Comparison of ENCODE assay signal across 8 cellular contexts in the genomic region with DNA sequence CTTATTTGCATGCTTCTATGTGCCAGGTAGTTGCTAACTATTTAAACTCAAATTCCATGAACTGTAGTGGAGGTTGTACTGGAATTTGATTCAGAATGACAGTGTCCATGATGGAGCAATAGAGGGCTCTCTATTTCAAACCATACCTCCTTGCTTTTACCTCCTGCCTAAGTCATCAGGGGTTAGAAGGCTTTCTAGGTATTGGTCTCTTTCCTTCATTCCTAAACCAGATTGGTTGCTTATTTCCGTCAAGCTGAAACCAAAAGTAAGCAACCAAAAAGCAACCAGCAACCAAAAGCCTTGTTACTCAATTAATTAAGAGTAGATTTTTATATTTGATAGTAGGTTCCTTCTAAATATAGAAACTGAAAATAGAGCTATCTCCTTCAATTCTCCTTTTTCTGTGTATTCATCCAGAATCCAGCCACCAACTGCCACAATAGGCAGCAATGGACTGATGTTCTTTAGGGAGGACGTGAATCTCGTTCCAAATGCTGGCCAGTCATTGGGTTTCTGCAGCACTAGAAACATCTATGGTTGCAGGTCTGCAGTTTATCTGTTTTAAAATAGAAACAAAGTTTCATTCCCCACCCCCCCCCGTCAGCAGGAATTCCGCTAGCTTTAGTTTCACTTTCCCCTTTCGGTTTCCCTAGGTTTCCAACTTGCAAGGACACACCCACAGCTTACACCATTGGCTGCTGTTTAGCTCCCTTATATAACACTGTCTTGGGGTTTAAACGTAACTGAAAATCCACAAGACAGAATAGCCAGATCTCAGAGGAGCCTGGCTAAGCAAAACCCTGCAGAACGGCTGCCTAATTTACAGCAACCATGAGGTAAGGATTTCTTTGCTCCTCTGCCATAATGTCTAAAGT. TPM values are rescaled to one million over a fixed set of nuclear protein-coding genes. Genes with fewer than 3 reads are reported as not detected.
DNase-seq lines count a peak whose midpoint lies in the region; ATAC-seq lines count a peak whose summit lies in the region.

A gene with protein sequence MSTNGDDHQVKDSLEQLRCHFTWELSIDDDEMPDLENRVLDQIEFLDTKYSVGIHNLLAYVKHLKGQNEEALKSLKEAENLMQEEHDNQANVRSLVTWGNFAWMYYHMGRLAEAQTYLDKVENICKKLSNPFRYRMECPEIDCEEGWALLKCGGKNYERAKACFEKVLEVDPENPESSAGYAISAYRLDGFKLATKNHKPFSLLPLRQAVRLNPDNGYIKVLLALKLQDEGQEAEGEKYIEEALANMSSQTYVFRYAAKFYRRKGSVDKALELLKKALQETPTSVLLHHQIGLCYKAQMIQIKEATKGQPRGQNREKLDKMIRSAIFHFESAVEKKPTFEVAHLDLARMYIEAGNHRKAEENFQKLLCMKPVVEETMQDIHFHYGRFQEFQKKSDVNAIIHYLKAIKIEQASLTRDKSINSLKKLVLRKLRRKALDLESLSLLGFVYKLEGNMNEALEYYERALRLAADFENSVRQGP (plus strand): TSS at position 742 of the 875 bp plus-strand sequence. CDS start 90 bp downstream, at position 832.

- no peaks in the 10 kb centered on the region for H3K9me3 Mint-ChIP-seq in activated naive CD8-positive, alpha-beta T cell treated with anti-CD3 and anti-CD28 coated beads, Interleukin-2, amount 50 U/mL, for 24 hours

- peak within 1 kb of the TSS; percentile 87 for H3K27ac Mint-ChIP-seq in activated naive CD8-positive, alpha-beta T cell treated with anti-CD3 and anti-CD28 coated beads, Interleukin-2, amount 50 U/mL, for 24 hours

- H3K4me3 Mint-ChIP-seq in activated naive CD8-positive, alpha-beta T cell treated with anti-CD3 and anti-CD28 coated beads, Interleukin-2, amount 50 U/mL, for 24 hours, result peak within 1 kb of the TSS; percentile 81

- H3K27me3 Mint-ChIP-seq in activated naive CD8-positive, alpha-beta T cell treated with anti-CD3 and anti-CD28 coated beads, Interleukin-2, amount 50 U/mL, for 24 hours, result no peaks in the 10 kb centered on the region

- peak; percentile 78 for DNase-seq in Caki2 (ENCODE audit: low read depth)
- DNase-seq in OCI-M1 (lab: John Stamatoyannopoulos, UW), result peak; percentile 95
- peak; percentile 23 for DNase-seq in activated naive CD8-positive, alpha-beta T cell treated with anti-CD3 and anti-CD28 coated beads, Interleukin-2, amount 50 U/mL, for 24 hours
- DNase-seq in head of caudate nucleus, result peak in 29 of 42 donors; percentile 14 to 88 (median 65)
- DNase-seq in nucleus accumbens (lab: John Stamatoyannopoulos, UW), result peak in 45 of 56 donors; percentile 8 to 85 (median 48)
- DNase-seq in cortex of kidney (lab: John Stamatoyannopoulos, UW), result no peak

- H3K4me1 Mint-ChIP-seq in activated naive CD8-positive, alpha-beta T cell treated with anti-CD3 and anti-CD28 coated beads, Interleukin-2, amount 50 U/mL, for 24 hours, result peaks cover 37% of the 10 kb centered on the region

- in situ Hi-C loops in Caki2 (cut with HindIII; ENCODE audit: low pct_unique_long_range_greater_than_20kb, low sequenced_read_pairs), result no loop called here

- H3K36me3 Mint-ChIP-seq in activated naive CD8-positive, alpha-beta T cell treated with anti-CD3 and anti-CD28 coated beads, Interleukin-2, amount 50 U/mL, for 24 hours (ENCODE audit: low read depth), result peaks cover 5% of the 10 kb centered on the region

- ATAC-seq in GM19023 (IDR thresholded peaks at IDR 0.05; ENCODE audit: unreplicated experiment) (peak; percentile 83), HG03159 (IDR thresholded peaks at IDR 0.05; ENCODE audit: unreplicated experiment) (peak; percentile 80)
- peak; percentile 81 for ATAC-seq in activated naive CD8-positive, alpha-beta T cell treated with anti-CD3 and anti-CD28 coated beads, Interleukin-2, amount 50 U/mL, for 24 hours

- intact Hi-C loops in head of caudate nucleus (cut with DNase I), result loop anchor here (2.0 to 5.0 kb wide), 2 partner anchors 23 to 175 kb away; a partner anchor contains a TSS

RNA-seq across cellular contexts. Expression of the gene that starts here (rescaled TPM):
- total RNA-seq in Caki2 (2014; rRNA removed; shearing (Covaris generic); ENCODE audit: low replicate concordance), result 19.8 and 26.9 TPM in 2 replicates
